ENCODE assay signal across 27 cellular contexts in the genomic region with DNA sequence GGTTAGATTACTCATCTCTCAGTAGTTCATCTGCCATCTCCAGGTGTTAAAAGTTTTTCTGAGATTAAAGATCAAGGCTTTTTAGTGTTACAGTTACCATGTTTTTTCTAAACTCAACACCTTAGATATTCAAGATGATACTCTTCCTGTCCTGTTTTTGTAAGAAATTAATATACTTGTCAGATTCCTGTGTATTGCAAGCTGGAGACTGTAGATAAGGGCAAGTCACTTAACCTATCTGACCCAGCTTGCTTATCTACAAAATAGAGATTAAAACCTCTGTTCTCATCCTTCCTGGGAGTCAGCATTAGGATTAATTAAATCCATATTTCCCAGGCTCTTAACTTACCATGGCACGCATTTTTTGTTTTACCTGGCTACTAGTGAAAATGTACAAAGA.
"Had no signal": no experiment of that assay in that cellular context is flagged by ENCODE, and none has a peak within 500 bp of the region (broad histone marks: within the 10 kb centered on the region; RNA-seq: fewer than 3 reads in every experiment).

No MANE protein-coding gene starts in this region.

- DNase-seq: activated CD4-positive, alpha-beta T cell treated with anti-CD3 and anti-CD28 coated beads for 36 hours; activated CD4-positive, alpha-beta T cell treated with anti-CD3 and anti-CD28 coated beads, Interleukin-2, amount 50 U/mL, for 48 hours; activated CD4-positive, CD25-positive, alpha-beta regulatory T cell; activated CD8-positive, alpha-beta memory T cell treated with anti-CD3 and anti-CD28 coated beads, Interleukin-2, amount 50 U/mL, for 4 hours; activated T-cell treated with anti-CD3 and anti-CD28 coated beads, Interleukin-2, amount 50 U/mL, for 1 hour; anterior cingulate cortex; effector CD8-positive, alpha-beta T cell; gastrocnemius medialis; hippocampal formation; left cardiac atrium; left ventricle myocardium superior; nucleus accumbens; pancreas; psoas muscle; sigmoid colon; small intestine; stimulated activated CD4-positive, alpha-beta T cell treated with anti-CD3 and anti-CD28 coated beads, Interleukin-4, amount 100 ng/mL, for 4 hours; stimulated activated CD8-positive, alpha-beta memory T cell treated with anti-CD3 and anti-CD28 coated beads, Interleukin-4, amount 100 ng/mL, for 48 hours; stimulated activated naive B cell treated with anti-CD40 and anti-IgM and Interleukin-4, amounts not matched to agents 10 μg/mL and 1 μg/mL and 100 μg/mL, for 72 hours; stomach; T-helper 2 cell; thyroid gland; upper lobe of left lung had no signal

- H3K4me1 Mint-ChIP-seq: activated CD4-positive, alpha-beta T cell treated with anti-CD3 and anti-CD28 coated beads for 36 hours; neural crest cell had no signal

- H3K27me3 ChIP-seq: gastrocnemius medialis, pancreas, sigmoid colon, stomach, thyroid gland, upper lobe of left lung, vagina had no signal

- H3K4me3 Mint-ChIP-seq: activated CD4-positive, alpha-beta T cell treated with anti-CD3 and anti-CD28 coated beads for 36 hours; activated naive CD8-positive, alpha-beta T cell; neural crest cell; stimulated activated naive B cell treated with anti-CD40 and anti-IgM and Interleukin-4, amounts not matched to agents 10 μg/mL and 1 μg/mL and 100 μg/mL, for 72 hours had no signal

- H3K9me3 Mint-ChIP-seq: activated T-helper 2 cell treated with anti-CD3 and anti-CD28 coated beads, Interferon-gamma antibody, Interleukin-2, Interleukin-4, amounts not matched to agents 10 μg/mL and 5 μg/mL and 100 μg/mL, durations not matched to agents 14 hours and 24 hours and 36 hours; neural crest cell; stimulated activated naive B cell treated with anti-CD40 and anti-IgM and Interleukin-4, amounts not matched to agents 10 μg/mL and 1 μg/mL and 100 μg/mL, for 72 hours had no signal

- H3K4me1 ChIP-seq: gastrocnemius medialis, psoas muscle, sigmoid colon, stomach, thyroid gland, upper lobe of left lung, vagina had no signal

- H3K9me3 ChIP-seq: gastrocnemius medialis, pancreas, psoas muscle, sigmoid colon, stomach, thyroid gland, upper lobe of left lung, vagina had no signal

- ATAC-seq: activated CD4-positive, alpha-beta T cell treated with anti-CD3 and anti-CD28 coated beads for 36 hours; gastrocnemius medialis; left cardiac atrium; left ventricle myocardium superior; pancreas; psoas muscle; stimulated activated naive B cell treated with anti-CD40 and anti-IgM and Interleukin-4, amounts not matched to agents 10 μg/mL and 1 μg/mL and 100 μg/mL, for 72 hours had no signal

- H3K27ac Mint-ChIP-seq: activated CD4-positive, alpha-beta T cell treated with anti-CD3 and anti-CD28 coated beads for 36 hours; activated naive CD8-positive, alpha-beta T cell; activated T-helper 2 cell treated with anti-CD3 and anti-CD28 coated beads, Interferon-gamma antibody, Interleukin-2, Interleukin-4, amounts not matched to agents 10 μg/mL and 5 μg/mL and 100 μg/mL, durations not matched to agents 14 hours and 24 hours and 36 hours; stimulated activated naive B cell treated with anti-CD40 and anti-IgM and Interleukin-4, amounts not matched to agents 10 μg/mL and 1 μg/mL and 100 μg/mL, for 72 hours had no signal

- H3K27ac ChIP-seq: gastrocnemius medialis, pancreas, psoas muscle, sigmoid colon, stomach, thyroid gland, upper lobe of left lung, vagina had no signal

- H3K27me3 Mint-ChIP-seq: activated CD4-positive, alpha-beta T cell treated with anti-CD3 and anti-CD28 coated beads for 36 hours; activated naive CD8-positive, alpha-beta T cell; stimulated activated naive B cell treated with anti-CD40 and anti-IgM and Interleukin-4, amounts not matched to agents 10 μg/mL and 1 μg/mL and 100 μg/mL, for 72 hours had no signal

- H3K4me3 ChIP-seq: gastrocnemius medialis, pancreas, psoas muscle, sigmoid colon, stomach, thyroid gland, upper lobe of left lung, vagina had no signal
